ENCODE assay signal across 15 cellular contexts in genomic region chr12:23576372-23576771, GRCh38.
A peak's percentile ranks its signal among the peaks of the same experiment; 100 is the strongest.
DNase-seq lines count a peak whose midpoint lies in the region; ATAC-seq and TF ChIP-seq lines count a peak whose summit lies in the region.
"Had no signal": no experiment of that assay in that cellular context is flagged by ENCODE, and none has a peak within 500 bp of the region (broad histone marks: within the 10 kb centered on the region; RNA-seq: fewer than 3 reads in every experiment).

No MANE protein-coding gene starts in this region.

- no peak for TF ChIP-seq EP300 in suprapubic skin (IDR thresholded peaks at IDR 0.05)

- 72% methylated on average over 2 of the region's 2 CpGs for WGBS in suprapubic skin

- ATAC-seq in GM19397 (IDR thresholded peaks at IDR 0.05; ENCODE audit: unreplicated experiment): peak; percentile 62
- ATAC-seq in HG02642 (IDR thresholded peaks at IDR 0.05; ENCODE audit: poor library complexity, unreplicated experiment): peak; percentile 78
- ATAC-seq in HG03280 (IDR thresholded peaks at IDR 0.05; ENCODE audit: unreplicated experiment): peak; percentile 98
- no peak for ATAC-seq in HG03039 (IDR thresholded peaks at IDR 0.05; ENCODE audit: unreplicated experiment)
- ATAC-seq: WTC11 had no signal

- no peak for TF ChIP-seq POLR2A in suprapubic skin (IDR thresholded peaks at IDR 0.05)

- POLR2A ChIA-PET in GM10248 (lab: Yijun Ruan, JAX): no interaction called here

- H3K4me3 ChIP-seq in suprapubic skin: no peak overlapping the region
- H3K4me3 ChIP-seq: colonic mucosa had no signal

- H3K4me1 ChIP-seq in suprapubic skin: no peaks in the 10 kb centered on the region
- H3K4me1 ChIP-seq: colonic mucosa had no signal

- H3K36me3 ChIP-seq in suprapubic skin: no peaks in the 10 kb centered on the region
- H3K36me3 ChIP-seq: colonic mucosa had no signal

- H3K27me3 ChIP-seq in suprapubic skin: no peaks in the 10 kb centered on the region
- H3K27me3 ChIP-seq: colonic mucosa had no signal

- DNase-seq in GM10248 (ENCODE audit: extremely low spot score) (peak; percentile 8), cardiac septum (ENCODE audit: low spot score) (no peak), suprapubic skin (ENCODE audit: low spot score in 2 of 2) (no peak), Kasumi-1 (lab: John Stamatoyannopoulos, UW) (no peak)
- DNase-seq: 8988T; activated CD8-positive, alpha-beta memory T cell treated with anti-CD3 and anti-CD28 coated beads, Interleukin-2, amount 50 U/mL, for 48 hours; colonic mucosa; mammary epithelial cell; NCI-H1694; trophoblast cell had no signal

- no peak overlapping the region for H3K27ac ChIP-seq in suprapubic skin
- H3K27ac ChIP-seq: colonic mucosa had no signal

- intact Hi-C loops in cardiac septum (cut with DNase I): no loop called here

- no peak for TF ChIP-seq CTCF in GM10248 (IDR thresholded peaks at IDR 0.05; ENCODE audit: control extremely low read depth, extremely low read depth, low read depth, missing control alignments)
- TF ChIP-seq CTCF in suprapubic skin (IDR thresholded peaks at IDR 0.05): no peak

- CTCF ChIA-PET in GM10248 (lab: Yijun Ruan, JAX): interaction anchor here (1.9 kb wide), 1 partner anchor 10 kb away, joined by 4 read pairs; no protein-coding TSS in a partner anchor

- H3K9me3 ChIP-seq in suprapubic skin: no peaks in the 10 kb centered on the region
- H3K9me3 ChIP-seq: colonic mucosa had no signal
